Comparison of ENCODE assay signal across 1 cellular context in genomic region chr5:103648086-103648485, GRCh38.
TF ChIP-seq lines count a peak whose summit lies in the region.

No MANE protein-coding gene starts in this region.

TF ChIP-seq in H1, 55 proteins besides CTCF, POLR2A, EP300 and RAD21 (continued from another document):
- TF ChIP-seq RXRA (IDR thresholded peaks at IDR 0.05; ENCODE audit: insufficient read depth, low read depth, low read length) (no peak), CREB1 (IDR thresholded peaks at IDR 0.05) (no peak), SP1 (IDR thresholded peaks at IDR 0.05; ENCODE audit: low read depth, low read length) (no peak), RFX5 (IDR thresholded peaks at IDR 0.05; ENCODE audit: borderline replicate concordance, low read depth, low read length) (no peak), BACH1 (IDR thresholded peaks at IDR 0.05; ENCODE audit: low read length) (no peak)
